Comparison of ENCODE assay signal across 9 cellular contexts in genomic region chr10:29304259-29305030, GRCh38. TPM values are rescaled to one million over a fixed set of nuclear protein-coding genes. Genes with fewer than 3 reads are reported as not detected.
DNase-seq lines count a peak whose midpoint lies in the region; ATAC-seq and TF ChIP-seq lines count a peak whose summit lies in the region.
"Had no signal": no experiment of that assay in that cellular context is flagged by ENCODE, and none has a peak within 500 bp of the region (broad histone marks: within the 10 kb centered on the region; RNA-seq: fewer than 3 reads in every experiment).

No MANE protein-coding gene starts in this region.

- TF ChIP-seq CTCF in heart right ventricle (IDR thresholded peaks at IDR 0.05) (peak; percentile 37 to 86 (median 80)), psoas muscle (IDR thresholded peaks at IDR 0.05) (peak; percentile 81)

- 11 to 15% methylated on average over 6 of the region's 6 CpGs for WGBS in heart right ventricle, 2 donors
- WGBS in psoas muscle, 3 donors: 16 to 24% (median 22%) methylated on average over 6 of the region's 6 CpGs

- peak overlapping the region; percentile 70 for H3K9ac ChIP-seq in adipocyte (ENCODE audit: low read length)
- H3K9ac ChIP-seq: BLaER1 had no signal

- peak overlapping the region; percentile 63 for H3K4me3 ChIP-seq in adipocyte (ENCODE audit: low read length)
- peak overlapping the region in 2 of 10 donors; percentile 10 to 13 for H3K4me3 ChIP-seq in heart right ventricle
- H3K4me3 ChIP-seq in psoas muscle: no peak overlapping the region
- H3K4me3 ChIP-seq: BLaER1 had no signal

- H3K4me1 ChIP-seq in adipocyte (ENCODE audit: control insufficient read depth, insufficient read depth, low read length) (peaks cover 11% of the 10 kb centered on the region), heart right ventricle (peaks cover 0 to 11% (median 7%) of the 10 kb centered on the region in 9 donors), psoas muscle (no peaks in the 10 kb centered on the region)

- ATAC-seq in HG03175 (IDR thresholded peaks at IDR 0.05; ENCODE audit: unreplicated experiment) (peak; percentile 62), heart right ventricle (peak; percentile 69 to 94 (median 84)), psoas muscle (peak; percentile 64 to 91 (median 78)), HG03196 (IDR thresholded peaks at IDR 0.05; ENCODE audit: unreplicated experiment) (no peak)

- intact Hi-C loops in heart right ventricle (cut with DNase I): loop anchor here (1.0 to 10.0 kb wide), 16 partner anchors 67 to 680 kb away; partner anchors contain the start of gene BAMBI (in 3 of the 10)
- intact Hi-C loops in psoas muscle (cut with DNase I): loop anchor here (1.0 to 10.0 kb wide), 4 partner anchors 67 to 642 kb away; no protein-coding TSS in a partner anchor

- H3K27ac ChIP-seq in heart right ventricle (peak overlapping the region in 3 of 10 donors; percentile 25 to 41 (median 38)), psoas muscle (no peak overlapping the region)
- H3K27ac ChIP-seq: BLaER1 had no signal

- peak; percentile 44 for DNase-seq in DMS153 (lab: John Stamatoyannopoulos, UW)
- no peak for DNase-seq in DMS153 treated with DMSO at 0.1 percent for 48 hours (lab: John Stamatoyannopoulos, UW; ENCODE audit: unreplicated experiment)
- DNase-seq in NCI-H526 (lab: John Stamatoyannopoulos, UW): peak; percentile 15 to 36
- peak; percentile 92 for DNase-seq in adipocyte (ENCODE audit: low read depth)
- DNase-seq in heart right ventricle: peak; percentile 15 to 56
- DNase-seq in psoas muscle: peak in 1 of 2 donors; percentile 30

- no peaks in the 10 kb centered on the region for H3K27me3 ChIP-seq in adipocyte (replicated peaks; ENCODE audit: control insufficient read depth, insufficient read depth, low read length)
- peaks cover 0 to 4% (median 0%) of the 10 kb centered on the region in 7 donors for H3K27me3 ChIP-seq in heart right ventricle
- H3K27me3 ChIP-seq in psoas muscle (ENCODE audit: insufficient read depth in 3 of 3, low read length in 2 of 3): peaks cover 0 to 3% (median 0%) of the 10 kb centered on the region in 3 donors
- H3K27me3 ChIP-seq: BLaER1 had no signal

- H3K36me3 ChIP-seq in adipocyte (ENCODE audit: control insufficient read depth, insufficient read depth, low read length, severe bottlenecking) (no peaks in the 10 kb centered on the region), heart right ventricle (no peaks in the 10 kb centered on the region), psoas muscle (ENCODE audit: insufficient read depth in 1 of 2, low read depth in 1 of 2) (no peaks in the 10 kb centered on the region)
- H3K36me3 ChIP-seq: BLaER1 had no signal

- H3K9me3 ChIP-seq in adipocyte (ENCODE audit: control insufficient read depth, low read length) (peaks cover 28% of the 10 kb centered on the region), heart right ventricle (peaks cover 0 to 22% (median 8%) of the 10 kb centered on the region in 11 donors), psoas muscle (peaks cover 5% of the 10 kb centered on the region)

RNA-seq across cellular contexts. Expression of gene LYZL1, which starts 15.6 kb away (rescaled TPM):
- not detected for total RNA-seq in heart right ventricle
- not detected for polyA plus RNA-seq in heart right ventricle
- not detected for total RNA-seq in psoas muscle
- not detected for polyA plus RNA-seq in psoas muscle
